24 cellular contexts compared by ENCODE assay signal in genomic region chr5:41772071-41772470, GRCh38.
DNase-seq lines count a peak whose midpoint lies in the region.
"Had no signal": no experiment of that assay in that cellular context is flagged by ENCODE, and none has a peak within 500 bp of the region (broad histone marks: within the 10 kb centered on the region; RNA-seq: fewer than 3 reads in every experiment).

No MANE protein-coding gene starts in this region.

- H4K91ac ChIP-seq in trophoblast cell (ENCODE audit: low read depth, low read length), result no peak overlapping the region

- H3K4me1 Mint-ChIP-seq in T-helper 2 cell treated with Interferon-gamma antibody and Interleukin-4, amounts not matched to agents 5 μg/mL and 100 μg/mL, for 36 hours (ENCODE audit: low read depth), result peaks cover 17% of the 10 kb centered on the region
- H3K4me1 Mint-ChIP-seq: nephron progenitor cell; stimulated activated memory B cell treated with anti-CD40 and anti-IgM and Interleukin-4, amounts not matched to agents 10 μg/mL and 1 μg/mL and 100 μg/mL, for 72 hours had no signal

- H3K27me3 ChIP-seq in trophoblast cell (ENCODE audit: insufficient read depth, low read length), result no peaks in the 10 kb centered on the region
- H3K27me3 ChIP-seq: BLaER1, dorsolateral prefrontal cortex, ovary, suprapubic skin had no signal

- no peak for DNase-seq in T-helper 2 cell treated with Interferon-gamma antibody and Interleukin-4, amounts not matched to agents 5 μg/mL and 100 μg/mL, for 36 hours (ENCODE audit: low spot score)
- no peak for DNase-seq in T-helper 2 cell
- peak; percentile 27 for DNase-seq in MV-4-11 (lab: John Stamatoyannopoulos, UW)
- DNase-seq in NCI-H82 treated with DMSO at 0.1 percent for 48 hours (lab: John Stamatoyannopoulos, UW; ENCODE audit: unreplicated experiment), result peak; percentile 1
- peak; percentile 58 for DNase-seq in iris pigment epithelial cell (ENCODE audit: low read depth)
- no peak for DNase-seq in trophoblast cell
- DNase-seq in anterior cingulate cortex (lab: John Stamatoyannopoulos, UW), result no peak
- no peak for DNase-seq in NCI-H1048 (lab: John Stamatoyannopoulos, UW)
- DNase-seq: ACHN; activated CD4-positive, alpha-beta T cell treated with anti-CD3 and anti-CD28 coated beads, Interleukin-2, amount 50 U/mL, for 1 hour; activated naive CD4-positive, alpha-beta T cell treated with anti-CD3 and anti-CD28 coated beads, Interleukin-2, amount 10 ng/mL, durations not matched to agents 7 days and 5 days; central memory CD4-positive, alpha-beta T cell; COR-L47; dorsolateral prefrontal cortex; GOT3; KG1; nephron progenitor cell; ovary; RPMI8226; T-helper 17 cell had no signal

- no peak overlapping the region for H2BK120ac ChIP-seq in trophoblast cell (ENCODE audit: insufficient read depth, low read length, poor library complexity)

- H3K4me1 ChIP-seq in trophoblast cell (ENCODE audit: control insufficient read depth in 1 of 2, insufficient read depth in 2 of 2, low read length in 2 of 2), result no peaks in the 10 kb centered on the region
- H3K4me1 ChIP-seq: BLaER1, suprapubic skin had no signal

- no peak overlapping the region for H2AFZ ChIP-seq in trophoblast cell (ENCODE audit: insufficient read depth, low read length, poor library complexity)

- H3K79me2 ChIP-seq in trophoblast cell (ENCODE audit: control insufficient read depth, insufficient read depth, low read length, poor library complexity), result no peaks in the 10 kb centered on the region

- H3K27ac ChIP-seq in trophoblast cell (ENCODE audit: low read depth, low read length), result no peak overlapping the region
- H3K27ac ChIP-seq: BLaER1, dorsolateral prefrontal cortex, ovary, suprapubic skin had no signal

- H3K14ac ChIP-seq in trophoblast cell (ENCODE audit: low read length), result no peak overlapping the region

- no peak overlapping the region for H3K4me3 ChIP-seq in trophoblast cell (ENCODE audit: low read depth, low read length)
- H3K4me3 ChIP-seq: BLaER1, dorsolateral prefrontal cortex, lung, ovary, suprapubic skin had no signal

- H3K4me3 Mint-ChIP-seq in T-helper 2 cell treated with Interferon-gamma antibody and Interleukin-4, amounts not matched to agents 5 μg/mL and 100 μg/mL, for 36 hours, result no peak overlapping the region
- H3K4me3 Mint-ChIP-seq: activated naive CD4-positive, alpha-beta T cell treated with anti-CD3 and anti-CD28 coated beads, Interleukin-2, amount 10 ng/mL, durations not matched to agents 7 days and 5 days; nephron progenitor cell; stimulated activated memory B cell treated with anti-CD40 and anti-IgM and Interleukin-4, amounts not matched to agents 10 μg/mL and 1 μg/mL and 100 μg/mL, for 72 hours; T-helper 17 cell had no signal

- H3K4ac ChIP-seq in trophoblast cell (ENCODE audit: low read depth, low read length), result no peak overlapping the region

- no peak overlapping the region for H4K12ac ChIP-seq in trophoblast cell (ENCODE audit: low read depth, low read length)

- H3K4me2 ChIP-seq in trophoblast cell (ENCODE audit: low read length), result no peak overlapping the region
- H3K4me2 ChIP-seq: BLaER1 had no signal

- no peaks in the 10 kb centered on the region for H3K9me3 ChIP-seq in trophoblast cell (ENCODE audit: insufficient read depth, low read depth, low read length)
- H3K9me3 ChIP-seq: BLaER1, ovary, suprapubic skin had no signal

- no peak overlapping the region for H2BK5ac ChIP-seq in trophoblast cell (ENCODE audit: low read depth, low read length, poor library complexity)

- WGBS in trophoblast cell (ENCODE audit: extremely low coverage, insufficient coverage, insufficient read length), result no CpG with 5 or more reads among the region's 2 CpGs

- no peaks in the 10 kb centered on the region for H3K36me3 ChIP-seq in trophoblast cell (ENCODE audit: control insufficient read depth in 1 of 2, insufficient read depth in 2 of 2, low read length in 2 of 2)
- H3K36me3 ChIP-seq: ovary, suprapubic skin had no signal

- no peak overlapping the region for H4K8ac ChIP-seq in trophoblast cell (ENCODE audit: low read depth, low read length)

- no peaks in the 10 kb centered on the region for H3K79me1 ChIP-seq in trophoblast cell (ENCODE audit: low read length)

- no peaks in the 10 kb centered on the region for H3K27me3 Mint-ChIP-seq in T-helper 2 cell treated with Interferon-gamma antibody and Interleukin-4, amounts not matched to agents 5 μg/mL and 100 μg/mL, for 36 hours (ENCODE audit: low read depth)
- H3K27me3 Mint-ChIP-seq: activated naive CD4-positive, alpha-beta T cell treated with anti-CD3 and anti-CD28 coated beads, Interleukin-2, amount 10 ng/mL, durations not matched to agents 7 days and 5 days; stimulated activated memory B cell treated with anti-CD40 and anti-IgM and Interleukin-4, amounts not matched to agents 10 μg/mL and 1 μg/mL and 100 μg/mL, for 72 hours; T-helper 17 cell had no signal

- H3K36me3 Mint-ChIP-seq in T-helper 2 cell treated with Interferon-gamma antibody and Interleukin-4, amounts not matched to agents 5 μg/mL and 100 μg/mL, for 36 hours (ENCODE audit: low read depth), result peaks cover 29% of the 10 kb centered on the region

- H3K9me3 Mint-ChIP-seq in T-helper 2 cell treated with Interferon-gamma antibody and Interleukin-4, amounts not matched to agents 5 μg/mL and 100 μg/mL, for 36 hours, result no peaks in the 10 kb centered on the region
- H3K9me3 Mint-ChIP-seq: activated naive CD4-positive, alpha-beta T cell treated with anti-CD3 and anti-CD28 coated beads, Interleukin-2, amount 10 ng/mL, durations not matched to agents 7 days and 5 days; nephron progenitor cell; stimulated activated memory B cell treated with anti-CD40 and anti-IgM and Interleukin-4, amounts not matched to agents 10 μg/mL and 1 μg/mL and 100 μg/mL, for 72 hours had no signal

- H3K27ac Mint-ChIP-seq in T-helper 2 cell treated with Interferon-gamma antibody and Interleukin-4, amounts not matched to agents 5 μg/mL and 100 μg/mL, for 36 hours, result peak overlapping the region; percentile 26
- H3K27ac Mint-ChIP-seq: nephron progenitor cell; stimulated activated memory B cell treated with anti-CD40 and anti-IgM and Interleukin-4, amounts not matched to agents 10 μg/mL and 1 μg/mL and 100 μg/mL, for 72 hours; T-helper 17 cell had no signal

- H3K9ac ChIP-seq in trophoblast cell (ENCODE audit: low read length), result no peak overlapping the region
- H3K9ac ChIP-seq: BLaER1 had no signal

- no peak overlapping the region for H2BK12ac ChIP-seq in trophoblast cell (ENCODE audit: low read length)

- no peak overlapping the region for H3K18ac ChIP-seq in trophoblast cell (ENCODE audit: low read length)

- no peak overlapping the region for H3K23ac ChIP-seq in trophoblast cell (ENCODE audit: low read length)

- no peak overlapping the region for H2AK5ac ChIP-seq in trophoblast cell (ENCODE audit: low read length)

Comparison
In these comparisons a context has a peak if more than half of its experiments do, and no peak if none do; other contexts are left out.
1. DNase-seq: peak in MV-4-11 (single experiment), NCI-H82 treated with DMSO at 0.1 percent for 48 hours (single experiment) and iris pigment epithelial cell (single experiment); none in T-helper 2 cell treated with Interferon-gamma antibody and Interleukin-4, amounts not matched to agents 5 μg/mL and 100 μg/mL, for 36 hours (single experiment), T-helper 2 cell (0 of 5), trophoblast cell (0 of 2), anterior cingulate cortex (0 of 58) and NCI-H1048 (single experiment).